ENCODE assay signal across 1 cellular context in genomic region chr19:18058208-18059009, GRCh38.
TF ChIP-seq lines count a peak whose summit lies in the region.

No MANE protein-coding gene starts in this region.

TF ChIP-seq in GM23338, 12 proteins besides CTCF, POLR2A, EP300 and RAD21 (continued from another document):
- TF ChIP-seq REST (IDR thresholded peaks at IDR 0.05; ENCODE audit: unreplicated experiment) (no peak), CREB1 (CRISPR knock-in tag; IDR thresholded peaks at IDR 0.05; ENCODE audit: low read depth) (no peak), EZH2phosphoT487 (IDR thresholded peaks at IDR 0.05; ENCODE audit: unreplicated experiment) (no peak), NANOG (IDR thresholded peaks at IDR 0.05; ENCODE audit: borderline replicate concordance) (no peak), ZNF331 (CRISPR knock-in tag; IDR thresholded peaks at IDR 0.05; ENCODE audit: low read depth) (no peak)
